ENCODE assay signal across 1 cellular context in genomic region chr15:65303687-65304392, GRCh38.
TF ChIP-seq lines count a peak whose summit lies in the region.

No MANE protein-coding gene starts in this region.

TF ChIP-seq in HepG2, 621 proteins besides CTCF, POLR2A, EP300 and RAD21 (continued from another document and continues in another):
- TF ChIP-seq THAP7 (CRISPR knock-in tag; IDR thresholded peaks at IDR 0.05) (no peak), SUZ12 (IDR thresholded peaks at IDR 0.05; ENCODE audit: low read depth, low read length) (no peak), NFKBIZ (CRISPR knock-in tag; IDR thresholded peaks at IDR 0.05) (no peak), SRF (IDR thresholded peaks at IDR 0.05; ENCODE audit: low read depth, low read length) (no peak), ZNF264 (CRISPR knock-in tag; IDR thresholded peaks at IDR 0.05) (0 out of 2 replicates have a peak, but pooled peaks have one; percentile 18), GMEB2 (CRISPR knock-in tag; IDR thresholded peaks at IDR 0.05; ENCODE audit: low read depth) (no peak), ONECUT2 (CRISPR knock-in tag; IDR thresholded peaks at IDR 0.05) (no peak), RARA (CRISPR knock-in tag; IDR thresholded peaks at IDR 0.05) (no peak), ZNF883 (CRISPR knock-in tag; IDR thresholded peaks at IDR 0.05; ENCODE audit: not compliant biosample characterization) (no peak), ZNF24 (IDR thresholded peaks at IDR 0.05) (no peak), THAP8 (CRISPR knock-in tag; IDR thresholded peaks at IDR 0.05; ENCODE audit: borderline replicate concordance) (no peak), ZNF224 (CRISPR knock-in tag; IDR thresholded peaks at IDR 0.05) (0 out of 2 replicates have a peak, but pooled peaks have one; percentile 39), HES4 (CRISPR knock-in tag; IDR thresholded peaks at IDR 0.05; ENCODE audit: borderline replicate concordance) (no peak), MXD1 (CRISPR knock-in tag; IDR thresholded peaks at IDR 0.05) (no peak), SCMH1 (CRISPR knock-in tag; IDR thresholded peaks at IDR 0.05; ENCODE audit: borderline replicate concordance) (no peak), ZNF572 (CRISPR knock-in tag; IDR thresholded peaks at IDR 0.05) (no peak), ZNF775 (CRISPR knock-in tag; IDR thresholded peaks at IDR 0.05; ENCODE audit: borderline replicate concordance) (no peak), SPEN (CRISPR knock-in tag; IDR thresholded peaks at IDR 0.05; ENCODE audit: low read depth) (peak; percentile 39; the same call in 1 of the 2 replicates), XRCC5 (optimal IDR thresholded peaks at IDR 0.05; ENCODE audit: low read length) (peak; percentile 54), ZNF782 (CRISPR knock-in tag; IDR thresholded peaks at IDR 0.05; ENCODE audit: borderline replicate concordance) (no peak), RFXANK (CRISPR knock-in tag; IDR thresholded peaks at IDR 0.05) (no peak), MAFF (IDR thresholded peaks at IDR 0.05; ENCODE audit: low read depth, low read length) (peak; percentile 42; the same call in 1 of the 2 replicates), ZNF589 (CRISPR knock-in tag; conservative IDR thresholded peaks at IDR 0.05) (no peak), SALL1 (CRISPR knock-in tag; IDR thresholded peaks at IDR 0.05) (peak; percentile 52; the same call in 1 of the 2 replicates), PITX1 (CRISPR knock-in tag; IDR thresholded peaks at IDR 0.05) (no peak), MTERF4 (CRISPR knock-in tag; IDR thresholded peaks at IDR 0.05) (no peak), NFE2L2 (IDR thresholded peaks at IDR 0.05; ENCODE audit: low read length) (no peak), ZBTB40 (IDR thresholded peaks at IDR 0.05) (no peak), ZBTB40 (CRISPR knock-in tag; IDR thresholded peaks at IDR 0.05) (peak; percentile 49; the same call in 1 of the 2 replicates), ZNF326 (CRISPR knock-in tag; IDR thresholded peaks at IDR 0.05; ENCODE audit: borderline replicate concordance) (no peak), NFAT5 (CRISPR knock-in tag; IDR thresholded peaks at IDR 0.05) (no peak), BRD4 (CRISPR knock-in tag; IDR thresholded peaks at IDR 0.05) (no peak), TCF7 (IDR thresholded peaks at IDR 0.05; ENCODE audit: low read depth) (no peak), ZNF781 (CRISPR knock-in tag; IDR thresholded peaks at IDR 0.05; ENCODE audit: borderline replicate concordance, not compliant biosample characterization) (no peak), ZNF282 (IDR thresholded peaks at IDR 0.05; ENCODE audit: partially characterized antibody) (no peak), HOXA3 (CRISPR knock-in tag; IDR thresholded peaks at IDR 0.05) (0 out of 2 replicates have a peak, but pooled peaks have one; percentile 13), SIN3A (IDR thresholded peaks at IDR 0.05; ENCODE audit: borderline replicate concordance, low read depth, low read length) (no peak), SAFB2 (CRISPR knock-in tag; IDR thresholded peaks at IDR 0.05; ENCODE audit: borderline replicate concordance, low read depth) (no peak), ZNF720 (CRISPR knock-in tag; IDR thresholded peaks at IDR 0.05) (no peak), CSRNP1 (CRISPR knock-in tag; IDR thresholded peaks at IDR 0.05) (no peak), GATAD2A (CRISPR knock-in tag; IDR thresholded peaks at IDR 0.05) (peak; percentile 17; the same call in 1 of the 2 replicates), TBX3 (IDR thresholded peaks at IDR 0.05; ENCODE audit: borderline replicate concordance) (no peak), ZNF761 (CRISPR knock-in tag; conservative IDR thresholded peaks at IDR 0.05) (no peak), ZNF580 (CRISPR knock-in tag; IDR thresholded peaks at IDR 0.05; ENCODE audit: borderline replicate concordance, low read depth) (no peak)
